ENCODE assay signal across 20 cellular contexts in genomic region chr5:916441-917293, GRCh38. TPM values are rescaled to one million over a fixed set of nuclear protein-coding genes. Genes with fewer than 3 reads are reported as not detected.
DNase-seq lines count a peak whose midpoint lies in the region; ATAC-seq and TF ChIP-seq lines count a peak whose summit lies in the region.
"Had no signal": no experiment of that assay in that cellular context is flagged by ENCODE, and none has a peak within 500 bp of the region (broad histone marks: within the 10 kb centered on the region; RNA-seq: fewer than 3 reads in every experiment).

No MANE protein-coding gene starts in this region.

- H3K9me3 ChIP-seq in T-helper 17 cell (ENCODE audit: control insufficient read depth, low read length, poor library complexity, severe bottlenecking) = no peaks in the 10 kb centered on the region
- no peaks in the 10 kb centered on the region for H3K9me3 ChIP-seq in osteoblast (ENCODE audit: low read depth, low read length)
- H3K9me3 ChIP-seq in upper lobe of left lung = no peaks in the 10 kb centered on the region
- H3K9me3 ChIP-seq in trophoblast cell (ENCODE audit: insufficient read depth, low read depth, low read length) = no peaks in the 10 kb centered on the region
- H3K9me3 ChIP-seq: MG63, SK-N-SH had no signal

- H3K36me3 ChIP-seq in osteoblast (ENCODE audit: insufficient read depth, low read length) (peaks cover 21% of the 10 kb centered on the region), upper lobe of left lung (no peaks in the 10 kb centered on the region), trophoblast cell (ENCODE audit: control insufficient read depth in 1 of 2, insufficient read depth in 2 of 2, low read length in 2 of 2) (peaks cover 39 to 40% of the 10 kb centered on the region in 2 experiments)

- ATAC-seq in T-helper 17 cell = no peak
- ATAC-seq in upper lobe of left lung (ENCODE audit: low FRiP score in 2 of 2) = peak; percentile 11 to 18

- no peak overlapping the region for H3K9ac ChIP-seq in trophoblast cell (ENCODE audit: low read length)
- H3K9ac ChIP-seq: SK-N-SH had no signal

- H3K4me1 ChIP-seq in osteoblast (ENCODE audit: insufficient read depth, low read length) (peaks cover 11% of the 10 kb centered on the region), upper lobe of left lung (no peaks in the 10 kb centered on the region), trophoblast cell (ENCODE audit: control insufficient read depth in 1 of 2, insufficient read depth in 2 of 2, low read length in 2 of 2) (peaks cover 0 to 4% of the 10 kb centered on the region in 2 experiments)

- DNase-seq in T-helper 17 cell (no peak), ecto neural progenitor cell (ENCODE audit: low spot score) (peak; percentile 23), osteoblast (ENCODE audit: insufficient read length, low spot score, missing footprints) (no peak), upper lobe of left lung (peak in 1 of 2 donors; percentile 38), trophoblast cell (no peak), 8988T (no peak), LoVo (ENCODE audit: low spot score) (no peak)
- DNase-seq: ACHN; Karpas-422; MG63; NCI-H1092; NCI-H1436 treated with DMSO at 0.1 percent for 48 hours; NCI-H2029; NCI-H510A; NCI-H748 treated with DMSO at 0.1 percent for 48 hours; NK-92 treated with Interleukin-12 subunit alpha and Interleukin-12 subunit beta, amount 100 ng/mL, for 24 hours; OCI-M1; SHP77 treated with DMSO at 0.1 percent for 48 hours; SK-N-SH had no signal

- H4K12ac ChIP-seq in trophoblast cell (ENCODE audit: low read depth, low read length) = no peak overlapping the region

- H3K18ac ChIP-seq in trophoblast cell (ENCODE audit: low read length) = no peak overlapping the region

- H3K23ac ChIP-seq in trophoblast cell (ENCODE audit: low read length) = no peak overlapping the region

- no peak for TF ChIP-seq EP300 in upper lobe of left lung (IDR thresholded peaks at IDR 0.05)

- H3K36me3 Mint-ChIP-seq in T-helper 17 cell (ENCODE audit: low read depth) = peaks cover 2% of the 10 kb centered on the region

- H3K79me1 ChIP-seq in trophoblast cell (ENCODE audit: low read length) = no peaks in the 10 kb centered on the region

- H2BK5ac ChIP-seq in trophoblast cell (ENCODE audit: low read depth, low read length, poor library complexity) = no peak overlapping the region

- no peaks in the 10 kb centered on the region for H4K20me1 ChIP-seq in osteoblast (ENCODE audit: insufficient read depth, low read length)

- no peaks in the 10 kb centered on the region for H3K27me3 ChIP-seq in osteoblast (ENCODE audit: insufficient read depth, low read length)
- no peaks in the 10 kb centered on the region for H3K27me3 ChIP-seq in upper lobe of left lung
- no peaks in the 10 kb centered on the region for H3K27me3 ChIP-seq in trophoblast cell (ENCODE audit: insufficient read depth, low read length)
- H3K27me3 ChIP-seq: MG63 had no signal

- H3K4me1 Mint-ChIP-seq in T-helper 17 cell = peaks cover 9% of the 10 kb centered on the region

- H2AFZ ChIP-seq in osteoblast (ENCODE audit: low read length) = no peak overlapping the region
- no peak overlapping the region for H2AFZ ChIP-seq in trophoblast cell (ENCODE audit: insufficient read depth, low read length, poor library complexity)

- no peak overlapping the region for H2AK5ac ChIP-seq in trophoblast cell (ENCODE audit: low read length)

- no peak overlapping the region for H3K4ac ChIP-seq in trophoblast cell (ENCODE audit: low read depth, low read length)

- no peak overlapping the region for H4K91ac ChIP-seq in trophoblast cell (ENCODE audit: low read depth, low read length)

- H3K79me2 ChIP-seq in osteoblast (ENCODE audit: insufficient read depth, low read length) = no peaks in the 10 kb centered on the region
- H3K79me2 ChIP-seq in trophoblast cell (ENCODE audit: control insufficient read depth, insufficient read depth, low read length, poor library complexity) = no peaks in the 10 kb centered on the region

- peak overlapping the region; percentile 23 for H3K27ac ChIP-seq in osteoblast (ENCODE audit: low read depth, low read length)
- H3K27ac ChIP-seq in upper lobe of left lung = no peak overlapping the region
- no peak overlapping the region for H3K27ac ChIP-seq in trophoblast cell (ENCODE audit: low read depth, low read length)
- H3K27ac ChIP-seq: C4-2B had no signal

- H2BK12ac ChIP-seq in trophoblast cell (ENCODE audit: low read length) = no peak overlapping the region

- no peak overlapping the region for H3K4me3 ChIP-seq in osteoblast (ENCODE audit: insufficient read depth, low read length)
- no peak overlapping the region for H3K4me3 ChIP-seq in upper lobe of left lung
- H3K4me3 ChIP-seq in trophoblast cell (ENCODE audit: low read depth, low read length) = no peak overlapping the region
- H3K4me3 ChIP-seq: MG63 had no signal

- H3K4me2 ChIP-seq in osteoblast (ENCODE audit: insufficient read depth, low read length) (no peak overlapping the region), trophoblast cell (ENCODE audit: low read length) (no peak overlapping the region)
- H3K4me2 ChIP-seq: SK-N-SH had no signal

- H3K14ac ChIP-seq in trophoblast cell (ENCODE audit: low read length) = no peak overlapping the region

- 84 to 93% methylated on average over 9 to 14 of the region's 14 CpGs for WGBS in upper lobe of left lung, 2 donors
- no CpG with 5 or more reads among the region's 14 CpGs for WGBS in trophoblast cell (ENCODE audit: extremely low coverage, insufficient coverage, insufficient read length)

- peak overlapping the region; percentile 65 for H3K27ac Mint-ChIP-seq in T-helper 17 cell

- H3K4me3 Mint-ChIP-seq in T-helper 17 cell = no peak overlapping the region

- H3K27me3 Mint-ChIP-seq in T-helper 17 cell = no peaks in the 10 kb centered on the region

- no peak overlapping the region for H4K8ac ChIP-seq in trophoblast cell (ENCODE audit: low read depth, low read length)

- no peak overlapping the region for H2BK120ac ChIP-seq in trophoblast cell (ENCODE audit: insufficient read depth, low read length, poor library complexity)

- no peak for TF ChIP-seq POLR2A in upper lobe of left lung (IDR thresholded peaks at IDR 0.05)

- no peak for TF ChIP-seq CTCF in osteoblast (IDR thresholded peaks at IDR 0.05; ENCODE audit: extremely low read depth, low read depth, low read length)
- TF ChIP-seq CTCF in upper lobe of left lung (IDR thresholded peaks at IDR 0.05) = no peak

RNA-seq across cellular contexts. Expression of gene TRIP13, which starts 24.0 kb away (rescaled TPM):
- 1 to 10 TPM; 1.0 to 2.6 TPM for total RNA-seq in T-helper 17 cell
- 3.8 and 4.0 TPM in 2 replicates for total RNA-seq in osteoblast
- total RNA-seq in upper lobe of left lung = 1 to 10 TPM; 1.0 to 2.1 (median 1.5) TPM
- 21.5 and 22.0 TPM in 2 replicates for polyA plus RNA-seq in trophoblast cell (2013)

RNA-seq across cellular contexts. Expression of gene BRD9, which starts 24.1 kb away (rescaled TPM):
- total RNA-seq in T-helper 17 cell (100 to 1,000 TPM; 179 to 200 TPM), osteoblast (29.8 and 35.8 TPM in 2 replicates), upper lobe of left lung (100 to 1,000 TPM in 1 of 6 donors, 10 to 100 TPM in 5; 37.5 to 160 (median 42.3) TPM)
- 22.7 and 23.8 TPM in 2 replicates for polyA plus RNA-seq in trophoblast cell (2013)
